Comparison of ENCODE assay signal across 16 cellular contexts in the genomic region with DNA sequence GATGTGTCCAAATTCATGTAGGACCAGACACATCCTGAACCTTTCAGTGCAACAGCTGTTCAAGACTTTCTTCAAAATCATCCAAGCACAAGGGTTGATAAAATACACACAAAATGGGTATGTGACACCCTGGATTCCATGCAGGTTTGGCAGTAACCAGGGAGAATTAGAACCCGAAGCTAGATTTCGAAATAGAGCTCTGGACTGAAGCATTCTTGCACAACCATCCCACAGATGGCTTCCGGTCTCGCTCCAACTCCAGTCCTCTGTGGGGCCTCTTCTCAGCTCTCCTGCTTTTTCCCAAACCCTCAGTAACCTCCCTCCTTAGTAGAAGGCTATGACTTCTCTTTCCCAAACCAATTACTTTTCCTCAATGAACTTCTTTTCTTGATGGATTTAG.
DNase-seq lines count a peak whose midpoint lies in the region; ATAC-seq, FAIRE-seq and TF ChIP-seq lines count a peak whose summit lies in the region.
"Had no signal": no experiment of that assay in that cellular context is flagged by ENCODE, and none has a peak within 500 bp of the region (broad histone marks: within the 10 kb centered on the region; RNA-seq: fewer than 3 reads in every experiment).

No MANE protein-coding gene starts in this region.

- H3K4me1 ChIP-seq in astrocyte (ENCODE audit: insufficient read depth, low read length) (peaks cover 32% of the 10 kb centered on the region), skeletal muscle tissue (ENCODE audit: control insufficient read depth in 3 of 3, insufficient read depth in 3 of 3, low read length in 3 of 3) (peaks cover 27 to 47% (median 40%) of the 10 kb centered on the region in 3 donors)

- FAIRE-seq in astrocyte (lab: Jason Lieb, UNC): no peak
- FAIRE-seq: GM18507, TTC549 had no signal

- DNase-seq in GM04504 (ENCODE audit: low read depth): peak; percentile 60
- DNase-seq in astrocyte (ENCODE audit: low read depth): peak; percentile 46
- DNase-seq in left ventricle myocardium superior: peak; percentile 62
- no peak for DNase-seq in NCI-H1436 (lab: John Stamatoyannopoulos, UW)
- no peak for DNase-seq in germinal center (ENCODE audit: low spot score)
- DNase-seq in NCI-H1694 (lab: John Stamatoyannopoulos, UW): no peak
- DNase-seq in NCI-H2227 (lab: John Stamatoyannopoulos, UW; ENCODE audit: unreplicated experiment): no peak
- DNase-seq: activated T-cell treated with anti-CD3 and anti-CD28 coated beads for 4 hours; DMS 273 treated with DMSO at 0.1 percent for 48 hours; naive B cell; NK-92 treated with Interleukin-12 subunit alpha and Interleukin-12 subunit beta, amount 100 ng/mL, for 24 hours; stimulated activated CD4-positive, alpha-beta T cell treated with anti-CD3 and anti-CD28 coated beads, Interleukin-4, amount 100 ng/mL, for 4 hours had no signal

- H3K4me3 Mint-ChIP-seq in astrocyte (ENCODE audit: unreplicated experiment): peak overlapping the region; percentile 42

- H3K9me3 ChIP-seq in astrocyte (ENCODE audit: insufficient read depth, low read depth, low read length): no peaks in the 10 kb centered on the region
- no peaks in the 10 kb centered on the region for H3K9me3 ChIP-seq in skeletal muscle tissue (ENCODE audit: control insufficient read depth in 3 of 3, low read length in 3 of 3)

- H3K4me2 ChIP-seq in astrocyte (ENCODE audit: low read length): no peak overlapping the region

- no peak overlapping the region for H3K27ac Mint-ChIP-seq in astrocyte (ENCODE audit: unreplicated experiment)
- H3K27ac Mint-ChIP-seq: naive B cell had no signal

- H2AFZ ChIP-seq in astrocyte (ENCODE audit: low read depth, low read length): no peak overlapping the region

- H3K36me3 ChIP-seq in astrocyte (ENCODE audit: insufficient read depth, low read length) (no peaks in the 10 kb centered on the region), skeletal muscle tissue (ENCODE audit: control insufficient read depth in 3 of 3, insufficient read depth in 3 of 3, low read length in 3 of 3) (peaks cover 0 to 17% (median 0%) of the 10 kb centered on the region in 3 donors)
- H3K36me3 ChIP-seq: cardiac muscle cell had no signal

- ATAC-seq in left ventricle myocardium superior: peak; percentile 85

- intact Hi-C loops in left ventricle myocardium superior (cut with micrococcal nuclease): no loop called here

- H3K4me3 ChIP-seq in astrocyte (ENCODE audit: insufficient read depth, low read depth, low read length) (no peak overlapping the region), skeletal muscle tissue (ENCODE audit: low read length in 3 of 3) (no peak overlapping the region)
- H3K4me3 ChIP-seq: cardiac muscle cell had no signal

- peaks cover 17% of the 10 kb centered on the region for H3K4me1 Mint-ChIP-seq in astrocyte (ENCODE audit: low read depth, unreplicated experiment)
- H3K4me1 Mint-ChIP-seq: naive B cell had no signal

- no peak for TF ChIP-seq CTCF in astrocyte (IDR thresholded peaks at IDR 0.05; ENCODE audit: insufficient read depth, low read depth, low read length)

- no peaks in the 10 kb centered on the region for H3K79me2 ChIP-seq in astrocyte (ENCODE audit: insufficient read depth, low read length)

- H3K36me3 Mint-ChIP-seq in astrocyte (ENCODE audit: low read depth, unreplicated experiment): peaks cover 7% of the 10 kb centered on the region
- H3K36me3 Mint-ChIP-seq: naive B cell had no signal

- H3K27ac ChIP-seq in astrocyte (ENCODE audit: low read depth, low read length) (no peak overlapping the region), skeletal muscle tissue (ENCODE audit: low read depth, low read length) (peak overlapping the region; percentile 52)
- H3K27ac ChIP-seq: cardiac muscle cell had no signal

- H3K27me3 ChIP-seq in astrocyte (ENCODE audit: insufficient read depth, low read length) (no peaks in the 10 kb centered on the region), skeletal muscle tissue (ENCODE audit: control insufficient read depth in 3 of 3, insufficient read depth in 3 of 3, low read length in 3 of 3) (no peaks in the 10 kb centered on the region)
- H3K27me3 ChIP-seq: cardiac muscle cell had no signal

- no peak overlapping the region for H3K9ac ChIP-seq in astrocyte (ENCODE audit: low read length)
- no peak overlapping the region for H3K9ac ChIP-seq in skeletal muscle tissue (ENCODE audit: low read depth in 1 of 3, low read length in 3 of 3)

- H3K27me3 Mint-ChIP-seq in astrocyte (ENCODE audit: low read depth, unreplicated experiment): no peaks in the 10 kb centered on the region
- H3K27me3 Mint-ChIP-seq: naive B cell had no signal

- no peaks in the 10 kb centered on the region for H3K9me3 Mint-ChIP-seq in astrocyte (ENCODE audit: unreplicated experiment)

- peaks cover 3% of the 10 kb centered on the region for H4K20me1 ChIP-seq in astrocyte (ENCODE audit: insufficient read depth, low read length)

Comparison
In these comparisons a context has a peak if more than half of its experiments do, and no peak if none do; other contexts are left out.
1. DNase-seq: peak in GM04504 (single experiment), astrocyte (single experiment) and left ventricle myocardium superior (single experiment); none in NCI-H1436 (single experiment), germinal center (single experiment), NCI-H1694 (single experiment) and NCI-H2227 (single experiment).